In genomic region chr6:8435093-8435844, GRCh38 we compare ENCODE assay signal across 1 cellular context.
TF ChIP-seq lines count a peak whose summit lies in the region.

Gene SLC35B3 (minus strand): TSS chr6:8435545.

TF ChIP-seq in K562, 482 proteins besides CTCF, POLR2A, EP300 and RAD21 (continued from another document and continues in another):
- TF ChIP-seq CTCFL (IDR thresholded peaks at IDR 0.05; ENCODE audit: borderline replicate concordance, insufficient read depth, low read depth, low read length, poor library complexity, severe bottlenecking): no peak
- TF ChIP-seq PURB (CRISPR knock-in tag; IDR thresholded peaks at IDR 0.05; ENCODE audit: low read depth): no peak
- TF ChIP-seq ZNF354B (CRISPR knock-in tag; IDR thresholded peaks at IDR 0.05): no peak
- no peak for TF ChIP-seq BHLHE40 (IDR thresholded peaks at IDR 0.05; ENCODE audit: low read length)
- TF ChIP-seq CSDE1 (IDR thresholded peaks at IDR 0.05): no peak
- no peak for TF ChIP-seq PYGO2 (tag; IDR thresholded peaks at IDR 0.05)
- TF ChIP-seq XRCC3 (IDR thresholded peaks at IDR 0.05): no peak
- TF ChIP-seq ZNF224 (CRISPR knock-in tag; IDR thresholded peaks at IDR 0.05): no peak
- no peak for TF ChIP-seq ZNF140 (CRISPR knock-in tag; IDR thresholded peaks at IDR 0.05)
- TF ChIP-seq HNRNPL (IDR thresholded peaks at IDR 0.05; ENCODE audit: low read depth, low read length): peak; percentile 70; the same call in 1 of the 2 replicates
- TF ChIP-seq NUFIP1 (IDR thresholded peaks at IDR 0.05; ENCODE audit: partially characterized antibody): no peak
- TF ChIP-seq CC2D1A (IDR thresholded peaks at IDR 0.05): peak; percentile 36; the same call in 1 of the 2 replicates
- TF ChIP-seq ZNF41 (CRISPR knock-in tag; conservative IDR thresholded peaks at IDR 0.05): no peak
- no peak for TF ChIP-seq ADNP (tag; IDR thresholded peaks at IDR 0.05)
- TF ChIP-seq ZBTB33 (CRISPR knock-in tag; IDR thresholded peaks at IDR 0.05): no peak
- peak; percentile 77; the same call in 1 of the 2 replicates for TF ChIP-seq SPI1 (IDR thresholded peaks at IDR 0.05; ENCODE audit: borderline replicate concordance, low read depth, low read length)
- TF ChIP-seq ZSCAN32 (CRISPR knock-in tag; IDR thresholded peaks at IDR 0.05): no peak
- no peak; the same call in 1 of the 2 replicates for TF ChIP-seq TARDBP (IDR thresholded peaks at IDR 0.05)
- no peak for TF ChIP-seq FOXA3 (CRISPR knock-in tag; conservative IDR thresholded peaks at IDR 0.05 in 1 of 2, IDR thresholded peaks at IDR 0.05 in 1 of 2)
- TF ChIP-seq SMAD1 (IDR thresholded peaks at IDR 0.05; ENCODE audit: low read depth, low read length, partially characterized antibody): no peak
- no peak for TF ChIP-seq ZNF668 (CRISPR knock-in tag; IDR thresholded peaks at IDR 0.05)
- TF ChIP-seq KLF10 (CRISPR knock-in tag; IDR thresholded peaks at IDR 0.05): no peak
- no peak for TF ChIP-seq FOXK2 (conservative IDR thresholded peaks at IDR 0.05 in 1 of 2, IDR thresholded peaks at IDR 0.05 in 1 of 2; ENCODE audit: low read depth in 2 of 2)
- no peak for TF ChIP-seq RBM34 (IDR thresholded peaks at IDR 0.05; ENCODE audit: borderline replicate concordance, insufficient read depth, low read length)
- no peak for TF ChIP-seq CREB3 (tag; conservative IDR thresholded peaks at IDR 0.05; ENCODE audit: low read depth)
- no peak for TF ChIP-seq MITF (IDR thresholded peaks at IDR 0.05)
- peak; percentile 70 for TF ChIP-seq MBD2 (IDR thresholded peaks at IDR 0.05; ENCODE audit: borderline replicate concordance, low read depth)
- TF ChIP-seq GABPB2 (CRISPR knock-in tag; conservative IDR thresholded peaks at IDR 0.05): no peak
- TF ChIP-seq E2F1 (CRISPR knock-in tag; IDR thresholded peaks at IDR 0.05): peak; percentile 59; the same call in 1 of the 2 replicates
- TF ChIP-seq NR3C1 (CRISPR knock-in tag; IDR thresholded peaks at IDR 0.05): no peak
- TF ChIP-seq NKRF (IDR thresholded peaks at IDR 0.05; ENCODE audit: borderline replicate concordance): peak; percentile 87
- TF ChIP-seq GTF2F1 (IDR thresholded peaks at IDR 0.05; ENCODE audit: low read depth, low read length): no peak
- TF ChIP-seq PKNOX1 (IDR thresholded peaks at IDR 0.05): no peak
- TF ChIP-seq DNMT1 (IDR thresholded peaks at IDR 0.05): no peak
- peak; percentile 84 for TF ChIP-seq ZBTB40 (IDR thresholded peaks at IDR 0.05)
- 0 out of 2 replicates have a peak, but pooled peaks have one; percentile 23 for TF ChIP-seq ZBTB40 (CRISPR knock-in tag; IDR thresholded peaks at IDR 0.05)
- TF ChIP-seq ZNF280B (CRISPR knock-in tag; IDR thresholded peaks at IDR 0.05): no peak
- TF ChIP-seq POLR3G (IDR thresholded peaks at IDR 0.05; ENCODE audit: extremely low read depth, insufficient read length, insufficient replicate concordance): no peak
